Comparison of ENCODE assay signal across 8 cellular contexts in the genomic region with DNA sequence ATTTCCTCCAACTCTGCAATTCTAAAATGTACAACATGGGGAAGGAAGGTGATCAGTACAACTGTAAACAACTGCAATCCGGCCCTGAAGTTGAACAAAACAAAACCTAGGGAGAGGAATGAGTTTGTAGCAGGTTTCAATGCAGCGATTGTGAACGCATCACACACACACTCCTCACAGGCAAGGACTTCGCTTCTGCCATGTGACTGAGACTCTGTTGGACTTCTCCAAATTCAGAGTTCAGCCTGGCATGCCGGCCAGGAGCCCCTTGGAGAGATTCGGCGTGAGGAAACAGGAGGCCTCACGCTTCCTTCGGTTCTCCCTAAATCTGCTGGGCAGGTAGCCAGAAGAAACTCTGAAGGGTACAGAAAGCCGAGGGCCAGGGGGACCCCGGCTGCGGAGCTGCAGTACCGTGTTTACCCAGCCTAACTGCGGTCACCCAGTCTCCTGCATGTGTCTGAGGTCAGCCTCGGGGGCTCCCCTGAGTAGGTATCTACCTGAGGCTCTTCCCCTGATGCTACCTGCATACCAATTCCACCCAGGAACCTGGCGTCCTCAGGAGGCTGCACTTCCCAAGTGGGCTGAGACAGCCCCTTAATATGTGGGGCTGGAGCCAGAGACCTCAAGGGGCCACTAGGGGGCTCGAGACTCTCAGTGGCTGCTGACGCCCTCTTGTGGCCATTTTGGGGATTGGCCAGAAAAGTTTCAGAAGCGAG. TPM values are rescaled to one million over a fixed set of nuclear protein-coding genes. Genes with fewer than 3 reads are reported as not detected.
DNase-seq lines count a peak whose midpoint lies in the region; ATAC-seq and TF ChIP-seq lines count a peak whose summit lies in the region.

No MANE protein-coding gene starts in this region.

- TF ChIP-seq CTCF in heart left ventricle (IDR thresholded peaks at IDR 0.05) (peak; percentile 99 to 100 (median 100)), upper lobe of right lung (IDR thresholded peaks at IDR 0.05) (peak; percentile 100)

- TF ChIP-seq POLR2A in heart left ventricle (IDR thresholded peaks at IDR 0.05), result no peak

- H3K27ac ChIP-seq in heart left ventricle (peak overlapping the region in 6 of 12 donors; percentile 22 to 86 (median 42)), upper lobe of right lung (peak overlapping the region; percentile 84)

- H3K4me1 ChIP-seq in heart left ventricle (peaks cover 0 to 49% (median 9%) of the 10 kb centered on the region in 12 donors), upper lobe of right lung (peaks cover 41% of the 10 kb centered on the region)

- H3K9me3 ChIP-seq in heart left ventricle, result no peaks in the 10 kb centered on the region
- H3K9me3 ChIP-seq in upper lobe of right lung, result no peaks in the 10 kb centered on the region

- H3K4me3 ChIP-seq in heart left ventricle, result peak overlapping the region in 7 of 12 donors; percentile 4 to 48 (median 19)
- peak overlapping the region; percentile 38 for H3K4me3 ChIP-seq in upper lobe of right lung

- ATAC-seq in GM21619 (IDR thresholded peaks at IDR 0.05; ENCODE audit: unreplicated experiment), result peak; percentile 56
- ATAC-seq in heart left ventricle, result peak; percentile 17 to 60 (median 40)
- peak; percentile 75 for ATAC-seq in upper lobe of right lung

- intact Hi-C loops in heart left ventricle (cut with DNase I) (no loop called here), upper lobe of right lung (cut with DNase I) (no loop called here)

- H3K27me3 ChIP-seq in heart left ventricle, result no peaks in the 10 kb centered on the region
- no peaks in the 10 kb centered on the region for H3K27me3 ChIP-seq in upper lobe of right lung

- DNase-seq in CD1c-positive myeloid dendritic cell (ENCODE audit: extremely low spot score) (peak; percentile 97), NCI-H1105 treated with DMSO at 0.1 percent for 48 hours (lab: John Stamatoyannopoulos, UW) (peak; percentile 79), SW 1271 (lab: John Stamatoyannopoulos, UW) (peak; percentile 51 to 79), heart left ventricle (peak; percentile 84 to 89 (median 87)), pulmonary artery endothelial cell (ENCODE audit: low read depth, low spot score) (peak; percentile 75), upper lobe of right lung (peak; percentile 86)
- peak; percentile 81 for DNase-seq in activated naive CD8-positive, alpha-beta T cell treated with anti-CD3 and anti-CD28 coated beads, Interleukin-2, amount 50 U/mL, for 16 hours (ENCODE audit: low read depth, low spot score)

- H3K36me3 ChIP-seq in heart left ventricle (no peaks in the 10 kb centered on the region), upper lobe of right lung (no peaks in the 10 kb centered on the region)

- WGBS in heart left ventricle, 4 donors, result 35 to 41% (median 37%) methylated on average over 19 of the region's 19 CpGs

RNA-seq across cellular contexts. Expression of gene ANXA9, which starts 2.9 kb away (rescaled TPM):
- total RNA-seq in heart left ventricle, result 1 to 10 TPM in 1 of 9 donors, under 1 TPM in 3, not detected in 5; 0.12 to 2.0 (median 0.35) TPM
- under 1 TPM in 1 of 2 donors, not detected in 1; 0.19 TPM for polyA plus RNA-seq in heart left ventricle
- not detected in 2 replicates for total RNA-seq in pulmonary artery endothelial cell
- 1.2 TPM for total RNA-seq in upper lobe of right lung

RNA-seq across cellular contexts. Expression of gene CERS2, which starts 4.5 kb away (rescaled TPM):
- total RNA-seq in heart left ventricle (100 to 1,000 TPM in 2 of 9 donors, 10 to 100 TPM in 7; 51.7 to 113 (median 76.1) TPM), pulmonary artery endothelial cell (87.4 and 121 TPM in 2 replicates), upper lobe of right lung (354 TPM)
- polyA plus RNA-seq in heart left ventricle, result 10 to 100 TPM; 72.0 to 94.1 TPM

RNA-seq across cellular contexts. Expression of gene MINDY1, which starts 27.5 kb away (rescaled TPM):
- 10 to 100 TPM; 37.6 to 98.4 (median 54.2) TPM for total RNA-seq in heart left ventricle
- polyA plus RNA-seq in heart left ventricle, result 10 to 100 TPM; 18.5 to 20.4 TPM
- 8.9 and 12.0 TPM in 2 replicates for total RNA-seq in pulmonary artery endothelial cell
- total RNA-seq in upper lobe of right lung, result 26.5 TPM

RNA-seq across cellular contexts. Expression of gene PRUNE1, which starts 29.1 kb away (rescaled TPM):
- total RNA-seq in heart left ventricle (10 to 100 TPM; 32.5 to 65.3 (median 42.0) TPM), pulmonary artery endothelial cell (4.1 and 7.7 TPM in 2 replicates), upper lobe of right lung (18.3 TPM)
- 10 to 100 TPM; 15.1 to 22.8 TPM for polyA plus RNA-seq in heart left ventricle

RNA-seq across cellular contexts. Expression of gene SETDB1, which starts 53.0 kb away (rescaled TPM):
- total RNA-seq in heart left ventricle (10 to 100 TPM; 12.5 to 28.0 (median 17.5) TPM), pulmonary artery endothelial cell (36.7 and 41.7 TPM in 2 replicates), upper lobe of right lung (45.8 TPM)
- 10 to 100 TPM; 12.7 to 12.9 TPM for polyA plus RNA-seq in heart left ventricle
